In the genomic region with DNA sequence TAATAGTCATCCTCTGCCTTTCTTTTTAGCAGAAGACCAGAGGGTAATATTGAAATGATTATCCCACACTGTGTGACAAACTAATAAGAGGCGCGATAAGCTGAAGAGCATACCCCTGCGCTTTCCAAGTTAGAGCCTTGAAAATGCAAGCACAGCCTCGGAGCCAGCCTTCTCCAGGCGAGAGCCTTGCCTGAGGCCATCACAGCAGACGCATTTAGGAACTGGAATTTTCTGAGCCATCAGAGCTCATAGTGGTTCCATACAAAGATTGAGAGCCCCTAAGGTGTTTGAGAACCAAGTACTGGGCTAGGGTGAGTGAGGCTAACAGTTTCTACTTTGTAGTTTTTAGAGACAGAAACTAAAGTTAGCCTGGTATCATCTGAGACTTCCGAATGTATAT, we compare ENCODE assay signal across 16 cellular contexts. TPM values are rescaled to one million over a fixed set of nuclear protein-coding genes. Genes with fewer than 3 reads are reported as not detected.
DNase-seq lines count a peak whose midpoint lies in the region; ATAC-seq and TF ChIP-seq lines count a peak whose summit lies in the region.
"Had no signal": no experiment of that assay in that cellular context is flagged by ENCODE, and none has a peak within 500 bp of the region (broad histone marks: within the 10 kb centered on the region; RNA-seq: fewer than 3 reads in every experiment).

No MANE protein-coding gene starts in this region.

- no peak overlapping the region for H3K4me3 ChIP-seq in SK-N-MC
- H3K4me3 ChIP-seq in mesendoderm (ENCODE audit: low read length) = no peak overlapping the region
- H3K4me3 ChIP-seq: HAP-1 had no signal

- H2BK15ac ChIP-seq in mesendoderm (replicated peaks; ENCODE audit: low read depth) = no peak overlapping the region

- intact Hi-C loops in natural killer cell (cut with micrococcal nuclease) = no loop called here

- H3K9ac ChIP-seq in SK-N-MC (ENCODE audit: insufficient read length) = no peak overlapping the region
- H3K9ac ChIP-seq in mesendoderm (ENCODE audit: low read length) = no peak overlapping the region

- no peak overlapping the region for H4K5ac ChIP-seq in mesendoderm (ENCODE audit: low read length)

- no peak overlapping the region for H3K4ac ChIP-seq in mesendoderm (ENCODE audit: low read depth, low read length)

- H2BK120ac ChIP-seq in mesendoderm (ENCODE audit: low read depth, low read length) = no peak overlapping the region

- no peak overlapping the region for H3K56ac ChIP-seq in mesendoderm (ENCODE audit: low read length)

- no peak overlapping the region for H3K23ac ChIP-seq in mesendoderm (ENCODE audit: low read length)

- H3K36me3 ChIP-seq in SK-N-MC (ENCODE audit: insufficient read depth, low read length) (peaks cover 63% of the 10 kb centered on the region), mesendoderm (ENCODE audit: control insufficient read depth, insufficient read depth, low read length) (peaks cover 4% of the 10 kb centered on the region)

- no peaks in the 10 kb centered on the region for H3K27me3 Mint-ChIP-seq in natural killer cell (ENCODE audit: low read depth in 2 of 2)
- H3K27me3 Mint-ChIP-seq: CD4-positive, alpha-beta memory T cell had no signal

- no peak overlapping the region for H2BK5ac ChIP-seq in mesendoderm (ENCODE audit: low read length)

- no peaks in the 10 kb centered on the region for H3K27me3 ChIP-seq in mesendoderm (ENCODE audit: insufficient read depth, low read length, poor library complexity)

- no peak for ATAC-seq in GM19455 (IDR thresholded peaks at IDR 0.05; ENCODE audit: unreplicated experiment)
- ATAC-seq in natural killer cell = no peak
- ATAC-seq in GM18519 (IDR thresholded peaks at IDR 0.05; ENCODE audit: low FRiP score, unreplicated experiment) = no peak

- TF ChIP-seq CTCF in GM13977 (IDR thresholded peaks at IDR 0.05; ENCODE audit: extremely low read depth, insufficient read depth, missing control alignments) (no peak), natural killer cell (IDR thresholded peaks at IDR 0.05) (no peak)

- no peak overlapping the region for H3K18ac ChIP-seq in mesendoderm (ENCODE audit: low read length)

- no peak overlapping the region for H3K4me3 Mint-ChIP-seq in natural killer cell
- H3K4me3 Mint-ChIP-seq: CD4-positive, alpha-beta memory T cell had no signal

- H3K9me3 Mint-ChIP-seq in natural killer cell = no peaks in the 10 kb centered on the region
- H3K9me3 Mint-ChIP-seq: CD4-positive, alpha-beta memory T cell had no signal

- H3K79me1 ChIP-seq in mesendoderm (ENCODE audit: low read length) = no peaks in the 10 kb centered on the region

- no peak overlapping the region for H3K27ac Mint-ChIP-seq in natural killer cell

- no peak overlapping the region for H2AK5ac ChIP-seq in mesendoderm (ENCODE audit: low read length)

- in situ Hi-C loops in GM13977 (cut with MboI; ENCODE audit: low pct_unique_long_range_greater_than_20kb, low sequenced_read_pairs, unreplicated experiment) = loop anchor here (10.0 kb wide), 1 partner anchor 212 kb away; no protein-coding TSS in a partner anchor

- no peaks in the 10 kb centered on the region for H3K79me2 ChIP-seq in mesendoderm (ENCODE audit: control insufficient read depth, insufficient read depth, low read length)

- peak overlapping the region; percentile 60 for H3K27ac ChIP-seq in SK-N-MC
- H3K27ac ChIP-seq in mesendoderm (ENCODE audit: low read depth, low read length) = peak overlapping the region; percentile 57

- H3K4me1 Mint-ChIP-seq in natural killer cell = peaks cover 11 to 12% of the 10 kb centered on the region in 2 donors

- H3K36me3 Mint-ChIP-seq in natural killer cell = peaks cover 9% of the 10 kb centered on the region

- DNase-seq in ELF-1 (ENCODE audit: low read depth, low spot score) (peak; percentile 70), SK-N-MC (ENCODE audit: low read depth, low spot score) (no peak), islet precursor cell (peak; percentile 79), mesendoderm (peak; percentile 76), GM13977 (ENCODE audit: low spot score) (no peak), natural killer cell (no peak)
- DNase-seq: C1 segment of cervical spinal cord; Calu3; CD4-positive, alpha-beta memory T cell; COR-L47; DMS53; DMS79 treated with DMSO at 0.1 percent for 48 hours; GOT3 had no signal

- H3K4me1 ChIP-seq in mesendoderm (ENCODE audit: control insufficient read depth, low read depth, low read length) = no peaks in the 10 kb centered on the region

- no peak overlapping the region for H3K4me2 ChIP-seq in mesendoderm (ENCODE audit: low read length)

- no peak overlapping the region for H4K8ac ChIP-seq in mesendoderm (ENCODE audit: low read depth, low read length)

- WGBS in mesendoderm (ENCODE audit: extremely low coverage, insufficient coverage, low lambda C conversion rate) = no CpG with 5 or more reads among the region's 7 CpGs

- H3K9me3 ChIP-seq in SK-N-MC (ENCODE audit: low read depth, low read length) = no peaks in the 10 kb centered on the region
- H3K9me3 ChIP-seq: HAP-1 had no signal

RNA-seq across cellular contexts. Expression of a gene that starts 19.9 kb away (rescaled TPM):
- 79.6 TPM for polyA plus RNA-seq in mesendoderm (2013, experiment 1 of 2)
- 77.1 TPM for polyA plus RNA-seq in mesendoderm (2013, experiment 2 of 2)
- total RNA-seq in natural killer cell = 10 to 100 TPM; 56.7 to 63.4 (median 62.8) TPM

RNA-seq across cellular contexts. Expression of a gene that starts 20.2 kb away (rescaled TPM):
- polyA plus RNA-seq in mesendoderm (2013, experiment 1 of 2) = 11.6 TPM
- 11.7 TPM for polyA plus RNA-seq in mesendoderm (2013, experiment 2 of 2)
- total RNA-seq in natural killer cell = 1 to 10 TPM; 6.4 to 9.8 (median 8.8) TPM

Comparison
In these comparisons a context has a peak if more than half of its experiments do, and no peak if none do; other contexts are left out.
1. DNase-seq: peak in ELF-1 (single experiment), islet precursor cell (single experiment) and mesendoderm (single experiment); none in SK-N-MC (single experiment), GM13977 (single experiment) and natural killer cell (single experiment).